Comparison of ENCODE assay signal across 8 cellular contexts in genomic region chr16:31877876-31878642, GRCh38. TPM values are rescaled to one million over a fixed set of nuclear protein-coding genes. Genes with fewer than 3 reads are reported as not detected.
A peak's percentile ranks its signal among the peaks of the same experiment; 100 is the strongest.
DNase-seq lines count a peak whose midpoint lies in the region; ATAC-seq, FAIRE-seq and TF ChIP-seq lines count a peak whose summit lies in the region.

No MANE protein-coding gene starts in this region.

- peaks cover 16% of the 10 kb centered on the region for H3K9me3 ChIP-seq in K562 (replicated peaks; ENCODE audit: control insufficient read depth, insufficient read depth, low read depth, low read length)
- no peaks in the 10 kb centered on the region for H3K9me3 ChIP-seq in naive thymus-derived CD4-positive, alpha-beta T cell (ENCODE audit: control insufficient read depth in 2 of 3, low read length in 3 of 3)

- peaks cover 52% of the 10 kb centered on the region for H3K4me1 ChIP-seq in ACC112 (ENCODE audit: control insufficient read depth, insufficient read depth, low read length, unreplicated experiment)
- peaks cover 13 to 68% of the 10 kb centered on the region in 2 experiments for H3K4me1 ChIP-seq in K562 (replicated peaks in 1 of 2; ENCODE audit: control insufficient read depth in 2 of 2, insufficient read depth in 2 of 2, low read length in 2 of 2)
- H3K4me1 ChIP-seq in naive thymus-derived CD4-positive, alpha-beta T cell (ENCODE audit: control insufficient read depth in 2 of 2, insufficient read depth in 2 of 2, low read length in 2 of 2) = peaks cover 59 to 64% of the 10 kb centered on the region in 2 donors

- peaks cover 90% of the 10 kb centered on the region for H3K79me2 ChIP-seq in ACC112 (ENCODE audit: control insufficient read depth, insufficient read depth, low read length, unreplicated experiment)
- peaks cover 95% of the 10 kb centered on the region for H3K79me2 ChIP-seq in K562 (ENCODE audit: control insufficient read depth, insufficient read depth, low read length)

- H3K36me3 Mint-ChIP-seq in naive thymus-derived CD4-positive, alpha-beta T cell = peaks cover 0 to 80% (median 9%) of the 10 kb centered on the region in 5 donors

- 79% methylated on average over 9 of the region's 9 CpGs for WGBS in K562 (ENCODE audit: insufficient coverage, low coverage, missing lambda C conversion rate)

- no peak for TF ChIP-seq CTCF in K562 (IDR thresholded peaks at IDR 0.05 in 2 of 3, conservative IDR thresholded peaks at IDR 0.05 in 1 of 3; ENCODE audit: insufficient read depth in 2 of 3, low read depth in 1 of 3, low read length in 3 of 3)

- H4K20me1 ChIP-seq in K562 (replicated peaks; ENCODE audit: control insufficient read depth, insufficient read depth, low read length) = peaks cover 27% of the 10 kb centered on the region

- H3K4me3 ChIP-seq in ACC112 (ENCODE audit: low read depth, low read length) (peak overlapping the region; percentile 45), K562 (no peak overlapping the region)
- no peak overlapping the region for H3K4me3 ChIP-seq in naive thymus-derived CD4-positive, alpha-beta T cell (ENCODE audit: low read length)

- peak overlapping the region; percentile 16; the same call in 1 of the 2 replicates for H3K4me2 ChIP-seq in K562 (ENCODE audit: insufficient read depth, low read length)

- H3K9me1 ChIP-seq in K562 (ENCODE audit: control insufficient read depth, insufficient read depth, low read length) = no peaks in the 10 kb centered on the region

- H3K4me3 Mint-ChIP-seq in naive thymus-derived CD4-positive, alpha-beta T cell = peak overlapping the region in 8 of 10 donors; percentile 16 to 99 (median 90)

- H3K27me3 ChIP-seq in ACC112 (ENCODE audit: insufficient read depth, low read length) (no peaks in the 10 kb centered on the region), K562 (ENCODE audit: control insufficient read depth in 2 of 2, insufficient read depth in 2 of 2, low read length in 2 of 2) (no peaks in the 10 kb centered on the region)
- H3K27me3 ChIP-seq in naive thymus-derived CD4-positive, alpha-beta T cell (ENCODE audit: control insufficient read depth in 2 of 2, insufficient read depth in 2 of 2, low read length in 2 of 2) = no peaks in the 10 kb centered on the region

- no peak for TF ChIP-seq EP300 in K562 (IDR thresholded peaks at IDR 0.05; ENCODE audit: low read length)

- intact Hi-C loops in K562 (cut with micrococcal nuclease) = loop anchor here (5.0 to 10.0 kb wide), 2 partner anchors 176 to 493 kb away; no protein-coding TSS in a partner anchor
- intact Hi-C loops in naive thymus-derived CD4-positive, alpha-beta T cell (cut with micrococcal nuclease) = loop anchor here (1.0 to 10.0 kb wide), 6 partner anchors 9 to 923 kb away; partner anchors contain the start of gene SETD1A (in 1 of the 2)

- peaks cover 0 to 13% (median 0%) of the 10 kb centered on the region in 11 donors for H3K9me3 Mint-ChIP-seq in naive thymus-derived CD4-positive, alpha-beta T cell

- no peaks in the 10 kb centered on the region for H3K27me3 Mint-ChIP-seq in naive thymus-derived CD4-positive, alpha-beta T cell

- H3K27ac ChIP-seq in ACC112 (ENCODE audit: low read depth, low read length) (peak overlapping the region; percentile 89), K562 (ENCODE audit: extremely low read depth, low read depth, low read length) (peak overlapping the region; percentile 94)
- peak overlapping the region; percentile 64 for H3K27ac ChIP-seq in naive thymus-derived CD4-positive, alpha-beta T cell (ENCODE audit: low read depth, low read length)

- H2AFZ ChIP-seq in ACC112 (ENCODE audit: low read length, unreplicated experiment) = no peak overlapping the region
- H2AFZ ChIP-seq in K562 (ENCODE audit: low read depth, low read length) = no peak overlapping the region

- H3K36me3 ChIP-seq in ACC112 (ENCODE audit: insufficient read depth, low read length) = peaks cover 13% of the 10 kb centered on the region
- H3K36me3 ChIP-seq in K562 (ENCODE audit: control insufficient read depth, insufficient read depth, low read length) = peaks cover 78% of the 10 kb centered on the region
- H3K36me3 ChIP-seq in naive thymus-derived CD4-positive, alpha-beta T cell (ENCODE audit: control insufficient read depth in 2 of 3, insufficient read depth in 3 of 3, low read length in 3 of 3) = peaks cover 0 to 24% (median 0%) of the 10 kb centered on the region in 3 experiments

- no TSS peak for BruUV-seq in K562 (replicated peaks; lab: Mats Ljungman, UMichigan)

- no peak for FAIRE-seq in K562 (lab: Jason Lieb, UNC)

- ATAC-seq in GM18511 (IDR thresholded peaks at IDR 0.05; ENCODE audit: unreplicated experiment) (peak; percentile 0), K562 (no peak), HG02798 (IDR thresholded peaks at IDR 0.05; ENCODE audit: poor library complexity, unreplicated experiment) (no peak), GM18861 (IDR thresholded peaks at IDR 0.05; ENCODE audit: unreplicated experiment) (no peak)
- ATAC-seq in naive thymus-derived CD4-positive, alpha-beta T cell = no peak

- no peak for TF ChIP-seq RAD21 in K562 (CRISPR knock-in tag; conservative IDR thresholded peaks at IDR 0.05 in 1 of 2, IDR thresholded peaks at IDR 0.05 in 1 of 2)

- peak overlapping the region in 1 of 2 experiments; percentile 47; a peak in 1 of 4 replicates for H3K9ac ChIP-seq in K562 (ENCODE audit: insufficient read depth in 1 of 2, low read depth in 2 of 2, low read length in 2 of 2)

- in situ Hi-C loops in K562 (cut with MboI) = no loop called here
- in situ Hi-C loops in KBM-7 (cut with MboI; ENCODE audit: low pct_unique_long_range_greater_than_20kb, low sequenced_read_pairs) = no loop called here

- peaks cover 57 to 96% (median 86%) of the 10 kb centered on the region in 7 donors for H3K4me1 Mint-ChIP-seq in naive thymus-derived CD4-positive, alpha-beta T cell

- no peak for DNase-seq in K562 (ENCODE audit: extremely low read depth in 1 of 4, low spot score in 3 of 4)
- no peak for DNase-seq in naive thymus-derived CD4-positive, alpha-beta T cell
- no peak for DNase-seq in globus pallidus (ENCODE audit: low spot score)
- no peak for DNase-seq in KBM-7

- no peak for TF ChIP-seq POLR2A in K562 (conservative IDR thresholded peaks at IDR 0.05)

- CTCF ChIA-PET in K562 (lab: Yijun Ruan, JAX; ENCODE audit: low intra/inter-chr PET ratio) = no interaction called here
- CTCF ChIA-PET in naive thymus-derived CD4-positive, alpha-beta T cell (lab: Charles Lee) = interaction anchor here (0.6 to 0.8 kb wide), 2 partner anchors 9 to 18 kb away, joined by 3 read pairs; no protein-coding TSS in a partner anchor

- POLR2A ChIA-PET in K562 (lab: Yijun Ruan, JAX) = interaction anchor here (1.3 kb wide), 1 partner anchor 698 kb away, joined by 3 read pairs; the partner anchor contains the start of gene FUS
- POLR2A ChIA-PET in naive thymus-derived CD4-positive, alpha-beta T cell (lab: Charles Lee) = interaction anchor here (1.3 to 1.5 kb wide), 2 partner anchors 10 to 165 kb away, joined by 4 read pairs; a partner anchor contains a TSS

- H3K27ac Mint-ChIP-seq in naive thymus-derived CD4-positive, alpha-beta T cell = peak overlapping the region; percentile 77 to 96 (median 85)

TF ChIP-seq in K562, 482 proteins besides CTCF, POLR2A, EP300 and RAD21:
- TF ChIP-seq, protein P1, sequence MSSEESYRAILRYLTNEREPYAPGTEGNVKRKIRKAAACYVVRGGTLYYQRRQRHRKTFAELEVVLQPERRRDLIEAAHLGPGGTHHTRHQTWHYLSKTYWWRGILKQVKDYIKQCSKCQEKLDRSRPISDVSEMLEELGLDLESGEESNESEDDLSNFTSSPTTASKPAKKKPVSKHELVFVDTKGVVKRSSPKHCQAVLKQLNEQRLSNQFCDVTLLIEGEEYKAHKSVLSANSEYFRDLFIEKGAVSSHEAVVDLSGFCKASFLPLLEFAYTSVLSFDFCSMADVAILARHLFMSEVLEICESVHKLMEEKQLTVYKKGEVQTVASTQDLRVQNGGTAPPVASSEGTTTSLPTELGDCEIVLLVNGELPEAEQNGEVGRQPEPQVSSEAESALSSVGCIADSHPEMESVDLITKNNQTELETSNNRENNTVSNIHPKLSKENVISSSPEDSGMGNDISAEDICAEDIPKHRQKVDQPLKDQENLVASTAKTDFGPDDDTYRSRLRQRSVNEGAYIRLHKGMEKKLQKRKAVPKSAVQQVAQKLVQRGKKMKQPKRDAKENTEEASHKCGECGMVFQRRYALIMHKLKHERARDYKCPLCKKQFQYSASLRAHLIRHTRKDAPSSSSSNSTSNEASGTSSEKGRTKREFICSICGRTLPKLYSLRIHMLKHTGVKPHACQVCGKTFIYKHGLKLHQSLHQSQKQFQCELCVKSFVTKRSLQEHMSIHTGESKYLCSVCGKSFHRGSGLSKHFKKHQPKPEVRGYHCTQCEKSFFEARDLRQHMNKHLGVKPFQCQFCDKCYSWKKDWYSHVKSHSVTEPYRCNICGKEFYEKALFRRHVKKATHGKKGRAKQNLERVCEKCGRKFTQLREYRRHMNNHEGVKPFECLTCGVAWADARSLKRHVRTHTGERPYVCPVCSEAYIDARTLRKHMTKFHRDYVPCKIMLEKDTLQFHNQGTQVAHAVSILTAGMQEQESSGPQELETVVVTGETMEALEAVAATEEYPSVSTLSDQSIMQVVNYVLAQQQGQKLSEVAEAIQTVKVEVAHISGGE (CRISPR knock-in tag; IDR thresholded peaks at IDR 0.05) = no peak
- TF ChIP-seq FOSL1 (tag; conservative IDR thresholded peaks at IDR 0.05) = peak; percentile 11; the same call in 1 of the 2 replicates

RNA-seq across cellular contexts. Expression of gene ZNF267, which starts 4.5 kb away (rescaled TPM):
- 24.7 and 44.0 TPM in 2 replicates for total RNA-seq in K562 (2011; cell fraction: chromatin; rRNA removed; ENCODE audit: low replicate concordance)
- 17.0 and 25.0 TPM in 2 replicates for total RNA-seq in K562 (2011; cell fraction: nucleolus; rRNA removed)
- total RNA-seq in K562 (2011; cell fraction: nucleoplasm; rRNA removed) = 25.1 and 28.1 TPM in 2 replicates
- total RNA-seq in K562 (2014; rRNA removed) (14.2 and 18.2 TPM in 2 replicates), K562 (2014; rRNA removed; fragmentation: Illumina TruSeq; extraction: Trizol) (34.5 and 40.8 TPM in 2 replicates), K562 (2015; rRNA removed; fragmentation: Illumina TruSeq; extraction: Trizol) (35.1 and 38.8 TPM in 2 replicates), K562 (2021) (24.6 and 29.1 TPM in 2 replicates)
- polyA plus RNA-seq in K562 (2011; rRNA removed) (16.0 and 21.4 TPM in 2 replicates), K562 (2014; fragmentation: Illumina TruSeq; extraction: Trizol) (19.2 and 21.5 TPM in 2 replicates), K562 (2014; fragmentation: Nextera tagmentation; extraction: Ambion mirVana) (10 to 100 TPM; 18.1 to 22.2 TPM), K562 (2014; rRNA removed) (13.0 and 14.6 TPM in 2 replicates)
- 3.5 and 6.0 TPM in 2 replicates for polyA plus RNA-seq in K562 (2011; cell fraction: cytosol; rRNA removed)
- polyA plus RNA-seq in K562 (2011; cell fraction: nucleus; rRNA removed) = 9.2 and 12.6 TPM in 2 replicates
- polyA plus RNA-seq in K562 (2012) = 12.6 and 14.4 TPM in 2 replicates
- 43.3 and 47.1 TPM in 2 replicates for polyA minus RNA-seq in K562 (2011; rRNA and poly(A)+ RNA removed)
- polyA minus RNA-seq in K562 (2011; cell fraction: cytosol; rRNA and poly(A)+ RNA removed) = 12.4 and 13.0 TPM in 2 replicates
- 33.3 and 40.5 TPM in 2 replicates for polyA minus RNA-seq in K562 (2011; cell fraction: nucleus; rRNA and poly(A)+ RNA removed)
- total RNA-seq in naive thymus-derived CD4-positive, alpha-beta T cell = 10 to 100 TPM; 34.8 to 74.9 (median 48.8) TPM
- 1 to 10 TPM; 7.3 to 8.6 TPM for polyA plus RNA-seq in naive thymus-derived CD4-positive, alpha-beta T cell
